In genomic region chr4:41610474-41610873, GRCh38 we compare ENCODE assay signal across 20 cellular contexts.
"Had no signal": no experiment of that assay in that cellular context is flagged by ENCODE, and none has a peak within 500 bp of the region (broad histone marks: within the 10 kb centered on the region; RNA-seq: fewer than 3 reads in every experiment).

No MANE protein-coding gene starts in this region.

- H3K9me3 Mint-ChIP-seq: T-cell; T-helper 1 cell treated with Interleukin-12 subunit alpha and Interleukin-12 subunit beta and Interleukin-4 antibody, amounts not matched to agents 30 μg/mL and 1 μg/mL, for 36 hours had no signal

- H3K9ac ChIP-seq: SK-N-SH had no signal

- H3K9me3 ChIP-seq: MG63, Peyer's patch, SK-N-SH had no signal

- H3K27ac Mint-ChIP-seq: T-cell; T-helper 1 cell treated with Interleukin-12 subunit alpha and Interleukin-12 subunit beta and Interleukin-4 antibody, amounts not matched to agents 30 μg/mL and 1 μg/mL, for 36 hours had no signal

- H3K4me1 Mint-ChIP-seq: T-cell had no signal

- H3K9me2 ChIP-seq: SK-N-SH had no signal

- DNase-seq: Karpas-422, KG1, MG63, NCI-H1092, NCI-H1105 treated with DMSO at 0.1 percent for 48 hours, NCI-H1436, NCI-H187, NCI-H2029, NCI-H2081 treated with DMSO at 0.1 percent for 48 hours, NCI-H2171, NCI-H345, NCI-H446 treated with DMSO at 0.1 percent for 48 hours, NCI-H510A treated with DMSO at 0.1 percent for 48 hours, NCI-H526, Peyer's patch, SHP77, SK-N-SH, SW 1271, T-cell had no signal

- H3K27me3 Mint-ChIP-seq: T-cell had no signal

- H3K27me3 ChIP-seq: MG63, Peyer's patch had no signal

- H3K4me3 Mint-ChIP-seq: T-cell; T-helper 1 cell treated with Interleukin-12 subunit alpha and Interleukin-12 subunit beta and Interleukin-4 antibody, amounts not matched to agents 30 μg/mL and 1 μg/mL, for 36 hours had no signal

- H3K36me3 ChIP-seq: MG63, Peyer's patch had no signal

- H3K27ac ChIP-seq: Peyer's patch had no signal

- H3K4me2 ChIP-seq: SK-N-SH had no signal

- ATAC-seq: T-cell had no signal

- H3K4me3 ChIP-seq: MG63, Peyer's patch had no signal

- H3K36me3 Mint-ChIP-seq: T-cell had no signal
